1 cellular context compared by ENCODE assay signal in the genomic region with DNA sequence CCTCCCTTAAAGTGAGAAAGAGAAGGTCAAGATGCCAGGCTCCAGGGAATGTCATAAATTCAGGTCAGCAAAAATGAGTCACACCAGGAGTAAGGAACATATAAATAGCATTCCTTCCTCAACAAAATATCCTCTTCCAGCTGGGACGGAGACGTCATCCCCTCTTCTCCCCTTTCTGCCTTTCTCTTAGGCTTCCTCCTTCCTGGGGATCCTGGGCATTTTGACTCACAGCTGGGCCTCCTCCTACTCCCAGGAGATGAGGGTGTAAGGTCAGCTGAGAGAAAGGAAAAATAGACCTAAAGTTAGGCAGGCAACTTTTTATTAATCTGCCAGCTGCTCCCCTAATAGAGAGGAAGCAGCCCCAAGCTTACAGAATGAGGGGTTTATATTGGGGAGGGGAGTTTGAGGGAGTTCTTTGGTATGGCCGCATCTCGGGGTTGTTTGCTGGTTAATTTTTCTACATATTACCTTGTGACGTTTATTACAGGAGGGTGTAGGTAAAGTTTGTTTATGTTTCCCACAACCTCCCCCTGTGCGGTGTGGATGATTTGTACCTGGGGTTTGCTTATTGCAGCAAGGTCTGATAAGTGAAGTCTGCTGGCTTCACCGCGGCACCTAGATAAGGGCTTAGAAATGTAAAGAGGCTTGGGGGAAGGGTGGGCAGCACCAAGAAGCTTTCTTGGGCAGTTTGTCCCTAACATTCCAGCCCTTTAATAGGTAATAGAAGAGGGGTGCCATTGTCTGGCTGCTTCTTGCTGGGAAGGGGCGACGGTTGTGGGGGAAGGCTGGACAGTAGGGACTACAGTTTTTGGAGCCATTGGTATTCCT.
TF ChIP-seq lines count a peak whose summit lies in the region.

No MANE protein-coding gene starts in this region.

TF ChIP-seq in H1, 55 proteins besides CTCF, POLR2A, EP300 and RAD21:
- TF ChIP-seq TEAD4 (IDR thresholded peaks at IDR 0.05; ENCODE audit: low read depth, low read length) = 0 out of 2 replicates have a peak, but pooled peaks have one; percentile 46
- TF ChIP-seq ASH2L (IDR thresholded peaks at IDR 0.05; ENCODE audit: low read length) = peak; percentile 93
- TF ChIP-seq SRF (IDR thresholded peaks at IDR 0.05; ENCODE audit: low read depth, low read length) = no peak
TF ChIP-seq in H1: peak in this region for 2.
